ENCODE assay signal across 9 cellular contexts in genomic region chr18:13568443-13569392, GRCh38.
DNase-seq lines count a peak whose midpoint lies in the region; ATAC-seq, FAIRE-seq and TF ChIP-seq lines count a peak whose summit lies in the region.
"Had no signal": no experiment of that assay in that cellular context is flagged by ENCODE, and none has a peak within 500 bp of the region (broad histone marks: within the 10 kb centered on the region; RNA-seq: fewer than 3 reads in every experiment).

No MANE protein-coding gene starts in this region.

- no peaks in the 10 kb centered on the region for H3K79me2 ChIP-seq in hepatocyte

- TF ChIP-seq CTCF in hepatocyte (IDR thresholded peaks at IDR 0.05; ENCODE audit: poor library complexity), result no peak

- H3K4me3 ChIP-seq in hepatocyte, result no peak overlapping the region

- FAIRE-seq in GM12891 (lab: Jason Lieb, UNC), result peak; percentile 88

- H3K9me3 ChIP-seq in hepatocyte (ENCODE audit: low read depth), result no peaks in the 10 kb centered on the region

- H4K20me1 ChIP-seq in hepatocyte (ENCODE audit: insufficient read depth, poor library complexity, severe bottlenecking), result no peaks in the 10 kb centered on the region

- H3K27ac ChIP-seq in hepatocyte, result peak overlapping the region; percentile 63

- TF ChIP-seq POLR2A in GM12891 (IDR thresholded peaks at IDR 0.05; ENCODE audit: low read depth, low read length), result no peak; the same call in 1 of the 2 replicates

- H2AFZ ChIP-seq in hepatocyte, result no peak overlapping the region

- ATAC-seq in GM21423 (IDR thresholded peaks at IDR 0.05; ENCODE audit: unreplicated experiment) (peak; percentile 49), HG03565 (IDR thresholded peaks at IDR 0.05; ENCODE audit: unreplicated experiment) (peak; percentile 53)

- no peak for DNase-seq in GM12891 (ENCODE audit: insufficient read length, low spot score)
- DNase-seq in hepatocyte (ENCODE audit: low spot score), result peak; percentile 68
- no peak for DNase-seq in islet precursor cell
- DNase-seq in LoVo (ENCODE audit: low spot score), result no peak
- no peak for DNase-seq in amniotic stem cell (lab: John Stamatoyannopoulos, UW)
- DNase-seq in midbrain (lab: John Stamatoyannopoulos, UW), result no peak
- DNase-seq: T-helper 9 cell had no signal

- WGBS in hepatocyte (ENCODE audit: low lambda C conversion rate, missing lambda C conversion rate), result 86% methylated on average over 14 of the region's 14 CpGs

- peaks cover 17% of the 10 kb centered on the region for H3K4me1 ChIP-seq in hepatocyte (ENCODE audit: insufficient read depth)

- H3K4me2 ChIP-seq in hepatocyte, result no peak overlapping the region

- H3K9me2 ChIP-seq in hepatocyte (replicated peaks; ENCODE audit: insufficient read depth), result no peaks in the 10 kb centered on the region

- H3K36me3 ChIP-seq in hepatocyte (replicated peaks; ENCODE audit: insufficient read depth, low read depth), result no peaks in the 10 kb centered on the region

- H3K27me3 ChIP-seq in hepatocyte, result no peaks in the 10 kb centered on the region

TF ChIP-seq in GM12891, 5 proteins besides CTCF, POLR2A, EP300 and RAD21:
- TF ChIP-seq POLR2AphosphoS5 (IDR thresholded peaks at IDR 0.05; ENCODE audit: low read depth, low read length) (no peak), POU2F2 (IDR thresholded peaks at IDR 0.05; ENCODE audit: low read depth, low read length) (no peak; the same call in none of the 2 replicates), TAF1 (IDR thresholded peaks at IDR 0.05; ENCODE audit: low read depth, low read length) (no peak), PAX5 (IDR thresholded peaks at IDR 0.05; ENCODE audit: insufficient read depth, low read length, severe bottlenecking) (no peak), SPI1 (IDR thresholded peaks at IDR 0.05; ENCODE audit: low read depth, low read length) (no peak)
